In the genomic region with DNA sequence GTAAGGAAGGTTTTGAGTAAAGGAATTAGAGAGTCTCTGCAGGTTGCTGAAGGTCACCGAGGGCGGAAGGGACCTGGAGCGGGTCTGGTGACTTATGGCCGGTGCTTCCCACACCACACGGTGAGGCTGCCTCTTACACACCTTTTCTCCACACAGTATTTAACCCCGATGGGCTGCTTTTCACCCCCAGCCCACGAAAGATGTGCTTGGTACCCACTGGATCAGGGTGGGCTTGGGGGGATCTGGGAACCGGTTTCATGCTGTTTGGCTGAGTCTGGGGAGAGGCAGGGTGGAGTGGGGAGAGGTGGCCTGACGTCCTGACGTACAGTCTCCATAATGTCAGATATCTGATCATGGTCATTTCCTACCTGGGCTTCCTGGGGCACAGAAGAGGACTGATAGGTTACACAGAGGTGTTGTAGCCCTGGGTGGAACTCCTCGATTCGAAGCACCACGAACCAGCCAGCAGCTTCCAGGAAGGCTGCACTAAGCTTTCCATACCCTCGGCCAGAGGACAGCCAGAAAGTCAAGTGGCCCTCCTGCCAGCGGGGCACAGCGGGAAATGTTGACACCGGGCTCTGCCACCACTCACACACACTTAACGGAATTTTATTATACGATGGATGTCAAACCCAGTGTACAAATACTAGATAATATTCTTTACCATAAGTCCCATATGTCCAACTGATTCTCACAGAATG, we compare ENCODE assay signal across 1 cellular context.
TF ChIP-seq lines count a peak whose summit lies in the region.

No MANE protein-coding gene starts in this region.

TF ChIP-seq in endothelial cell of umbilical vein, 7 proteins besides CTCF, POLR2A, EP300 and RAD21:
- no peak for TF ChIP-seq GATA2 (IDR thresholded peaks at IDR 0.05; ENCODE audit: insufficient read depth, insufficient read length, low read depth, low read length)
- no peak for TF ChIP-seq POLR2AphosphoS5 (IDR thresholded peaks at IDR 0.05; ENCODE audit: insufficient read depth, low read depth, low read length)
TF ChIP-seq in endothelial cell of umbilical vein: peak in this region for 0.
